In the genomic region with DNA sequence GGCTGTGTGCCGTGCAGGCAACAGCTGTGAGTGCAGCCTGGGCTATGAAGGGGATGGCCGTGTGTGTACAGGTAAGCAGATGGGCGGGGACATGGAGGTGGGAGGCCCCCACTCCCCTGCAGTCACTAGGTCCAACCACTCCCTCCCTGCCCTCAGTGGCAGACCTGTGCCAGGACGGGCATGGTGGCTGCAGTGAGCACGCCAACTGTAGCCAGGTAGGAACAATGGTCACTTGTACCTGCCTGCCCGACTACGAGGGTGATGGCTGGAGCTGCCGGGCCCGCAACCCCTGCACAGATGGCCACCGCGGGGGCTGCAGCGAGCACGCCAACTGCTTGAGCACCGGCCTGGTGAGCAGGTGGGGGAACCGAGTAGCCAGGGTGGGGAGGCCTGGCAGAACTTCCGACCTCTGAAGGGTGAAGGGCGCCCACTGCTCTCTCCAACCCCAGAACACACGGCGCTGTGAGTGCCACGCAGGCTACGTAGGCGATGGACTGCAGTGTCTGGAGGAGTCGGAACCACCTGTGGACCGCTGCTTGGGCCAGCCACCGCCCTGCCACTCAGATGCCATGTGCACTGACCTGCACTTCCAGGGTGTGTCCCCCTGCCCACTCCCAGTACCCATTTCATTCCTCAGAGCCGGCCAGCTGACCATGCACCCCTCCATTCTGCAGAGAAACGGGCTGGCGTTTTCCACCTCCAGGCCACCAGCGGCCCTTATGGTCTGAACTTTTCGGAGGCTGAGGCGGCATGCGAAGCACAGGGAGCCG, we compare ENCODE assay signal across 18 cellular contexts. TPM values are rescaled to one million over a fixed set of nuclear protein-coding genes. Genes with fewer than 3 reads are reported as not detected.
"Had no signal": no experiment of that assay in that cellular context is flagged by ENCODE, and none has a peak within 500 bp of the region (broad histone marks: within the 10 kb centered on the region; RNA-seq: fewer than 3 reads in every experiment).

No MANE protein-coding gene starts in this region.

- H3K4me1 ChIP-seq: neural progenitor cell, parathyroid adenoma had no signal

- H3K4me1 Mint-ChIP-seq: activated CD4-positive, alpha-beta T cell treated with anti-CD3 and anti-CD28 coated beads for 36 hours; stimulated activated memory B cell treated with anti-CD40 and anti-IgM and Interleukin-4, amounts not matched to agents 10 μg/mL and 1 μg/mL and 100 μg/mL, for 72 hours had no signal

- H3K27me3 ChIP-seq: cardiac muscle cell, gastrocnemius medialis, tibial nerve had no signal

- H3K9me3 Mint-ChIP-seq: activated CD8-positive, alpha-beta T cell treated with anti-CD3 and anti-CD28 coated beads for 36 hours; activated T-helper 1 cell treated with anti-CD3 and anti-CD28 coated beads, Interleukin-12 subunit alpha, Interleukin-12 subunit beta, Interleukin-2, Interleukin-4 antibody, amounts not matched to agents 30 ng/mL and 10 ng/mL and 1 ng/mL, durations not matched to agents 14 hours and 24 hours and 36 hours; neural progenitor cell; stimulated activated memory B cell treated with anti-CD40 and anti-IgM and Interleukin-4, amounts not matched to agents 10 μg/mL and 1 μg/mL and 100 μg/mL, for 72 hours had no signal

- DNase-seq: activated CD4-positive, alpha-beta T cell treated with anti-CD3 and anti-CD28 coated beads for 36 hours; activated CD8-positive, alpha-beta memory T cell treated with anti-CD3 and anti-CD28 coated beads, Interleukin-2, amount 50 U/mL, for 4 hours; activated CD8-positive, alpha-beta T cell treated with anti-CD3 and anti-CD28 coated beads for 36 hours; activated naive CD4-positive, alpha-beta T cell treated with Interleukin-2 at 50 U/mL for 16 hours; effector memory CD4-positive, alpha-beta T cell; gastrocnemius medialis; midbrain; stimulated activated CD4-positive, alpha-beta T cell treated with anti-CD3 and anti-CD28 coated beads, Interleukin-1b, Interleukin-23, amount 100 ng/mL, for 48 hours; T-helper 1 cell; WERI-Rb-1 had no signal

- ATAC-seq: activated CD4-positive, alpha-beta T cell treated with anti-CD3 and anti-CD28 coated beads for 36 hours; activated CD8-positive, alpha-beta T cell treated with anti-CD3 and anti-CD28 coated beads for 36 hours; gastrocnemius medialis; stimulated activated memory B cell treated with anti-CD40 and anti-IgM and Interleukin-4, amounts not matched to agents 10 μg/mL and 1 μg/mL and 100 μg/mL, for 72 hours had no signal

- H3K4me3 Mint-ChIP-seq: activated CD4-positive, alpha-beta T cell treated with anti-CD3 and anti-CD28 coated beads for 36 hours; activated CD8-positive, alpha-beta T cell treated with anti-CD3 and anti-CD28 coated beads for 36 hours; activated T-helper 1 cell treated with anti-CD3 and anti-CD28 coated beads, Interleukin-12 subunit alpha, Interleukin-12 subunit beta, Interleukin-2, Interleukin-4 antibody, amounts not matched to agents 30 ng/mL and 10 ng/mL and 1 ng/mL, durations not matched to agents 14 hours and 24 hours and 36 hours; neural progenitor cell; stimulated activated memory B cell treated with anti-CD40 and anti-IgM and Interleukin-4, amounts not matched to agents 10 μg/mL and 1 μg/mL and 100 μg/mL, for 72 hours had no signal

- H3K27ac ChIP-seq: cardiac muscle cell, epithelial cell of prostate, gastrocnemius medialis, neural progenitor cell, parathyroid adenoma, tibial nerve, WERI-Rb-1 had no signal

- H3K27ac Mint-ChIP-seq: activated CD4-positive, alpha-beta T cell treated with anti-CD3 and anti-CD28 coated beads for 36 hours; activated CD8-positive, alpha-beta T cell treated with anti-CD3 and anti-CD28 coated beads for 36 hours; activated T-helper 1 cell treated with anti-CD3 and anti-CD28 coated beads, Interleukin-12 subunit alpha, Interleukin-12 subunit beta, Interleukin-2, Interleukin-4 antibody, amounts not matched to agents 30 ng/mL and 10 ng/mL and 1 ng/mL, durations not matched to agents 14 hours and 24 hours and 36 hours; neural progenitor cell; stimulated activated memory B cell treated with anti-CD40 and anti-IgM and Interleukin-4, amounts not matched to agents 10 μg/mL and 1 μg/mL and 100 μg/mL, for 72 hours had no signal

- H3K27me3 Mint-ChIP-seq: activated CD4-positive, alpha-beta T cell treated with anti-CD3 and anti-CD28 coated beads for 36 hours; activated CD8-positive, alpha-beta T cell treated with anti-CD3 and anti-CD28 coated beads for 36 hours had no signal

- H3K4me3 ChIP-seq: cardiac muscle cell, gastrocnemius medialis, lung, neural progenitor cell, tibial nerve had no signal

- H3K36me3 Mint-ChIP-seq: stimulated activated memory B cell treated with anti-CD40 and anti-IgM and Interleukin-4, amounts not matched to agents 10 μg/mL and 1 μg/mL and 100 μg/mL, for 72 hours had no signal

- H3K36me3 ChIP-seq: gastrocnemius medialis, neural progenitor cell had no signal

- H3K9me3 ChIP-seq: gastrocnemius medialis, tibial nerve had no signal

RNA-seq across cellular contexts. Expression of a gene that starts 26.9 kb away (rescaled TPM):
- polyA plus RNA-seq: cardiac muscle cell had no signal
